In genomic region chr11:102322560-102322959, GRCh38 we compare ENCODE assay signal across 15 cellular contexts. TPM values are rescaled to one million over a fixed set of nuclear protein-coding genes. Genes with fewer than 3 reads are reported as not detected.
DNase-seq lines count a peak whose midpoint lies in the region; ATAC-seq and TF ChIP-seq lines count a peak whose summit lies in the region.
"Had no signal": no experiment of that assay in that cellular context is flagged by ENCODE, and none has a peak within 500 bp of the region (broad histone marks: within the 10 kb centered on the region; RNA-seq: fewer than 3 reads in every experiment).

No MANE protein-coding gene starts in this region.

- H3K4me3 ChIP-seq in ACC112 (ENCODE audit: low read depth, low read length) (peak overlapping the region; percentile 25; the same call in 1 of the 2 replicates), OCI-LY1 (ENCODE audit: low read depth, low read length, poor library complexity, severe bottlenecking) (peak overlapping the region; percentile 41)
- H3K4me3 ChIP-seq: left ventricle myocardium inferior, right atrium auricular region had no signal

- in situ Hi-C loops in Caki2 (cut with HindIII; ENCODE audit: low pct_unique_long_range_greater_than_20kb, low sequenced_read_pairs): no loop called here

- H3K9me3 ChIP-seq in OCI-LY1 (ENCODE audit: low read length): no peaks in the 10 kb centered on the region
- H3K9me3 ChIP-seq: left ventricle myocardium inferior, right atrium auricular region had no signal

- peaks cover 61% of the 10 kb centered on the region for H3K4me1 ChIP-seq in ACC112 (ENCODE audit: control insufficient read depth, insufficient read depth, low read length, unreplicated experiment)
- H3K4me1 ChIP-seq in OCI-LY1 (ENCODE audit: insufficient read depth, low read length, severe bottlenecking): peaks cover 54% of the 10 kb centered on the region

- no peak overlapping the region for H3K9ac ChIP-seq in OCI-LY1 (ENCODE audit: low read length)

- H3K36me3 Mint-ChIP-seq in activated naive CD8-positive, alpha-beta T cell treated with anti-CD3 and anti-CD28 coated beads, Interleukin-2, amount 50 U/mL, for 24 hours (ENCODE audit: low read depth): peaks cover 81% of the 10 kb centered on the region

- H3K27me3 ChIP-seq in ACC112 (ENCODE audit: insufficient read depth, low read length) (no peaks in the 10 kb centered on the region), OCI-LY1 (ENCODE audit: insufficient read depth, low read length) (no peaks in the 10 kb centered on the region)
- H3K27me3 ChIP-seq: right atrium auricular region had no signal

- DNase-seq in Caki2 (ENCODE audit: low read depth) (peak; percentile 38), COLO668 (lab: John Stamatoyannopoulos, UW; ENCODE audit: unreplicated experiment) (no peak), NCI-H2196 treated with DMSO at 0.1 percent for 48 hours (lab: John Stamatoyannopoulos, UW; ENCODE audit: unreplicated experiment) (no peak), H4 (ENCODE audit: low spot score) (no peak)
- no peak for DNase-seq in activated naive CD8-positive, alpha-beta T cell treated with anti-CD3 and anti-CD28 coated beads, Interleukin-2, amount 50 U/mL, for 24 hours
- DNase-seq: activated CD4-positive, alpha-beta T cell treated with anti-CD3 and anti-CD28 coated beads for 1 hour; left ventricle myocardium inferior; NCI-H2227 treated with DMSO at 0.1 percent for 48 hours; stimulated activated CD4-positive, alpha-beta T cell treated with anti-CD3 and anti-CD28 coated beads, Interleukin-2, amount 100 ng/mL, for 48 hours had no signal

- peak overlapping the region; percentile 16 for H2AFZ ChIP-seq in ACC112 (ENCODE audit: low read length, unreplicated experiment)
- H2AFZ ChIP-seq in OCI-LY1 (ENCODE audit: low read length): no peak overlapping the region

- H3F3A ChIP-seq in OCI-LY1 (ENCODE audit: insufficient read depth, low read length): no peaks in the 10 kb centered on the region

- no peak for TF ChIP-seq CTCF in OCI-LY1 (IDR thresholded peaks at IDR 0.05; ENCODE audit: low read length)

- H3K4me3 Mint-ChIP-seq in activated naive CD8-positive, alpha-beta T cell treated with anti-CD3 and anti-CD28 coated beads, Interleukin-2, amount 50 U/mL, for 24 hours: peak overlapping the region; percentile 96
- H3K4me3 Mint-ChIP-seq: neural crest cell had no signal

- H3K27ac Mint-ChIP-seq in activated naive CD8-positive, alpha-beta T cell treated with anti-CD3 and anti-CD28 coated beads, Interleukin-2, amount 50 U/mL, for 24 hours: peak overlapping the region; percentile 76

- peak overlapping the region; percentile 94 for H3K4me2 ChIP-seq in OCI-LY1 (ENCODE audit: low read length)

- H3K27ac ChIP-seq in ACC112 (ENCODE audit: low read depth, low read length): peak overlapping the region; percentile 58
- H3K27ac ChIP-seq in OCI-LY1 (ENCODE audit: low read depth, low read length, poor library complexity, severe bottlenecking): peak overlapping the region; percentile 42
- H3K27ac ChIP-seq: C4-2B, left ventricle myocardium inferior, right atrium auricular region had no signal

- H3K4me1 Mint-ChIP-seq in activated naive CD8-positive, alpha-beta T cell treated with anti-CD3 and anti-CD28 coated beads, Interleukin-2, amount 50 U/mL, for 24 hours: peaks cover 70% of the 10 kb centered on the region

- no peaks in the 10 kb centered on the region for H3K9me3 Mint-ChIP-seq in activated naive CD8-positive, alpha-beta T cell treated with anti-CD3 and anti-CD28 coated beads, Interleukin-2, amount 50 U/mL, for 24 hours
- H3K9me3 Mint-ChIP-seq: neural crest cell had no signal

- no peaks in the 10 kb centered on the region for H3K9me2 ChIP-seq in OCI-LY1 (ENCODE audit: low read depth, low read length)

- no peaks in the 10 kb centered on the region for H4K20me1 ChIP-seq in OCI-LY1 (ENCODE audit: insufficient read depth, low read length)

- H3K36me3 ChIP-seq in ACC112 (ENCODE audit: insufficient read depth, low read length) (peaks cover 2% of the 10 kb centered on the region; the same call in 1 of the 2 replicates), OCI-LY1 (ENCODE audit: insufficient read depth, low read length) (peaks cover 76% of the 10 kb centered on the region)
- H3K36me3 ChIP-seq: right atrium auricular region had no signal

- H3K27me3 Mint-ChIP-seq in activated naive CD8-positive, alpha-beta T cell treated with anti-CD3 and anti-CD28 coated beads, Interleukin-2, amount 50 U/mL, for 24 hours: no peaks in the 10 kb centered on the region

- no peak for ATAC-seq in activated naive CD8-positive, alpha-beta T cell treated with anti-CD3 and anti-CD28 coated beads, Interleukin-2, amount 50 U/mL, for 24 hours
- ATAC-seq in GM18873 (IDR thresholded peaks at IDR 0.05; ENCODE audit: low FRiP score, unreplicated experiment): no peak

- H3K79me2 ChIP-seq in ACC112 (ENCODE audit: control insufficient read depth, insufficient read depth, low read length, unreplicated experiment): peaks cover 25% of the 10 kb centered on the region
- H3K79me2 ChIP-seq in OCI-LY1 (ENCODE audit: insufficient read depth, low read length): peaks cover 65% of the 10 kb centered on the region

RNA-seq across cellular contexts. Expression of gene BIRC3, which starts 5.3 kb away (rescaled TPM):
- 12.2 and 12.6 TPM in 2 replicates for total RNA-seq in Caki2 (2014; rRNA removed; shearing (Covaris generic); ENCODE audit: low replicate concordance)
- 0.27 and 0.89 TPM in 2 replicates for total RNA-seq in H4 (2014; rRNA removed; shearing (Covaris generic))

RNA-seq across cellular contexts. Expression of gene BIRC2, which starts 24.5 kb away (rescaled TPM):
- 37.2 and 46.7 TPM in 2 replicates for total RNA-seq in Caki2 (2014; rRNA removed; shearing (Covaris generic); ENCODE audit: low replicate concordance)
- total RNA-seq in H4 (2014; rRNA removed; shearing (Covaris generic)): 41.1 and 63.7 TPM in 2 replicates
